Comparison of ENCODE assay signal across 11 cellular contexts in genomic region chr12:76018111-76018510, GRCh38. TPM values are rescaled to one million over a fixed set of nuclear protein-coding genes. Genes with fewer than 3 reads are reported as not detected.
A peak's percentile ranks its signal among the peaks of the same experiment; 100 is the strongest.
DNase-seq lines count a peak whose midpoint lies in the region; FAIRE-seq and TF ChIP-seq lines count a peak whose summit lies in the region.
"Had no signal": no experiment of that assay in that cellular context is flagged by ENCODE, and none has a peak within 500 bp of the region (broad histone marks: within the 10 kb centered on the region; RNA-seq: fewer than 3 reads in every experiment).

No MANE protein-coding gene starts in this region.

- in situ Hi-C loops in astrocyte of the spinal cord (cut with HindIII; ENCODE audit: low sequenced_read_pairs): no loop called here

- DNase-seq in astrocyte of the spinal cord (ENCODE audit: low read depth, low spot score) (peak; percentile 66), islet precursor cell (peak; percentile 88), COLO829 (ENCODE audit: low spot score) (no peak), NCI-H526 treated with DMSO at 0.1 percent for 48 hours (lab: John Stamatoyannopoulos, UW) (no peak), NCI-H2196 treated with DMSO at 0.1 percent for 48 hours (lab: John Stamatoyannopoulos, UW; ENCODE audit: unreplicated experiment) (no peak), prostate gland (ENCODE audit: low spot score) (no peak)
- DNase-seq: NCI-H1105 treated with DMSO at 0.1 percent for 48 hours, posterior cingulate gyrus had no signal

- POLR2A ChIA-PET in HEK293 (lab: Yijun Ruan, JAX): no interaction called here

- H3K4me1 ChIP-seq in HEK293 (ENCODE audit: control insufficient read depth, insufficient read depth, low read length): peaks cover 3% of the 10 kb centered on the region
- H3K4me1 ChIP-seq in prostate gland (replicated peaks): no peaks in the 10 kb centered on the region

- CTCF ChIA-PET in HEK293 (lab: Yijun Ruan, JAX): interaction anchor here (1.2 kb wide), 1 partner anchor 38 kb away, joined by 4 read pairs; no protein-coding TSS in a partner anchor

- peak; percentile 98 for FAIRE-seq in A204.1 (lab: Jason Lieb, UNC)

- H3K9me3 ChIP-seq in HEK293 (ENCODE audit: control insufficient read depth, insufficient read depth, low read depth, low read length): no peaks in the 10 kb centered on the region
- H3K9me3 ChIP-seq in prostate gland: no peaks in the 10 kb centered on the region
- H3K9me3 ChIP-seq: BLaER1 had no signal

- H3K27ac ChIP-seq in HEK293 (ENCODE audit: extremely low read depth, low read depth, low read length) (no peak overlapping the region), prostate gland (no peak overlapping the region)
- H3K27ac ChIP-seq: BLaER1 had no signal

- TF ChIP-seq POLR2A in prostate gland (IDR thresholded peaks at IDR 0.05): no peak

- H3K36me3 ChIP-seq in HEK293 (ENCODE audit: control insufficient read depth in 2 of 2, insufficient read depth in 1 of 2, low read length in 2 of 2): no peaks in the 10 kb centered on the region
- no peaks in the 10 kb centered on the region for H3K36me3 ChIP-seq in prostate gland
- H3K36me3 ChIP-seq: BLaER1 had no signal

- H3K27me3 ChIP-seq in prostate gland (replicated peaks; ENCODE audit: insufficient read depth): no peaks in the 10 kb centered on the region
- H3K27me3 ChIP-seq: BLaER1 had no signal

- H3K4me3 ChIP-seq in HEK293 (ENCODE audit: low read depth, low read length) (no peak overlapping the region), astrocyte of the spinal cord (ENCODE audit: low read depth, low read length) (no peak overlapping the region), prostate gland (no peak overlapping the region)
- H3K4me3 ChIP-seq: BLaER1 had no signal

- intact Hi-C loops in prostate gland (cut with DNase I): no loop called here

- TF ChIP-seq CTCF in HEK293 (tag by site-specific recombination; IDR thresholded peaks at IDR 0.05) (no peak), astrocyte of the spinal cord (IDR thresholded peaks at IDR 0.05; ENCODE audit: low read depth, low read length) (no peak), prostate gland (IDR thresholded peaks at IDR 0.05) (no peak)

- 56% methylated on average over 6 of the region's 6 CpGs for WGBS in prostate gland

TF ChIP-seq in HEK293, 187 proteins besides CTCF, POLR2A, EP300 and RAD21:
- TF ChIP-seq ZIC2 (tag by site-specific recombination; IDR thresholded peaks at IDR 0.05) (peak; percentile 64), ZNF501 (tag by site-specific recombination; IDR thresholded peaks at IDR 0.05) (no peak), AEBP2 (tag by site-specific recombination; IDR thresholded peaks at IDR 0.05; ENCODE audit: borderline replicate concordance) (no peak), YY1 (tag by site-specific recombination; IDR thresholded peaks at IDR 0.05) (no peak), ZNF600 (tag by site-specific recombination; IDR thresholded peaks at IDR 0.05) (no peak), ZNF549 (tag by site-specific recombination; IDR thresholded peaks at IDR 0.05) (no peak)

RNA-seq across cellular contexts. Expression of gene PHLDA1, which starts 13.5 kb away (rescaled TPM):
- total RNA-seq in prostate gland: 10 to 100 TPM in 1 of 2 donors, 1 to 10 TPM in 1; 8.8 to 11.8 TPM

Comparison
In these comparisons a context has a peak if more than half of its experiments do, and no peak if none do; other contexts are left out.
1. DNase-seq: peak in astrocyte of the spinal cord (single experiment) and islet precursor cell (single experiment); none in COLO829 (single experiment), NCI-H526 treated with DMSO at 0.1 percent for 48 hours (single experiment), NCI-H2196 treated with DMSO at 0.1 percent for 48 hours (single experiment) and prostate gland (single experiment).